In the genomic region with DNA sequence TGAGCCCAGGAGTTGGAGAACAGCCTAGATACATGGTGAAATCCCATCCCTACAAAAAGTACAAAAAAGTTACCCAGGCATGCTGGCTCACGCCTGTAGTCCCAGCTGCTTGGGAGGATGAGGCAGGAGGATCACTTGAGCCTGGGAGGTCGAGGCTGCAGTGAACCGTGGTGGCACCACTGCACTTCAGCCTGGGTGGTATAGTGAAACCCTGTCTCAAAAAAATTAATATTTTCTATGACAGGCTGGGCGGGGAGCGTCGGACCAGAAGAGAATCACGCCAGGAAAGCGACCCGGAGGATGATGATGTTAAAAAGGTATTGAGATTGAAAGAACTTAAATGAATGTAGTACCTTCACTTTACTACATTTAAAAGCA, we compare ENCODE assay signal across 13 cellular contexts. TPM values are rescaled to one million over a fixed set of nuclear protein-coding genes. Genes with fewer than 3 reads are reported as not detected.
DNase-seq lines count a peak whose midpoint lies in the region; ATAC-seq, FAIRE-seq and TF ChIP-seq lines count a peak whose summit lies in the region.
"Had no signal": no experiment of that assay in that cellular context is flagged by ENCODE, and none has a peak within 500 bp of the region (broad histone marks: within the 10 kb centered on the region; RNA-seq: fewer than 3 reads in every experiment).

No MANE protein-coding gene starts in this region.

- H3K4me1 ChIP-seq in CD8-positive, alpha-beta memory T cell (ENCODE audit: insufficient read depth, low read length), result peaks cover 36% of the 10 kb centered on the region
- H3K4me1 ChIP-seq in astrocyte (ENCODE audit: insufficient read depth, low read length), result peaks cover 14% of the 10 kb centered on the region

- peaks cover 50% of the 10 kb centered on the region for H3K36me3 ChIP-seq in CD8-positive, alpha-beta memory T cell (ENCODE audit: insufficient read depth, low read length)
- H3K36me3 ChIP-seq in astrocyte (ENCODE audit: insufficient read depth, low read length), result peaks cover 54% of the 10 kb centered on the region

- no peaks in the 10 kb centered on the region for H3K9me3 ChIP-seq in CD8-positive, alpha-beta memory T cell (ENCODE audit: low read length)
- H3K9me3 ChIP-seq in astrocyte (ENCODE audit: insufficient read depth, low read depth, low read length), result no peaks in the 10 kb centered on the region

- H3K4me1 Mint-ChIP-seq in CD8-positive, alpha-beta memory T cell, result peaks cover 33 to 48% (median 44%) of the 10 kb centered on the region in 3 donors
- peaks cover 7 to 18% (median 13%) of the 10 kb centered on the region in 3 donors for H3K4me1 Mint-ChIP-seq in IgD-negative memory B cell
- peaks cover 13% of the 10 kb centered on the region for H3K4me1 Mint-ChIP-seq in astrocyte (ENCODE audit: low read depth, unreplicated experiment)
- H3K4me1 Mint-ChIP-seq in nephron, result peaks cover 21% of the 10 kb centered on the region

- H3K9me3 Mint-ChIP-seq in CD8-positive, alpha-beta memory T cell, result no peaks in the 10 kb centered on the region
- H3K9me3 Mint-ChIP-seq in IgD-negative memory B cell, result no peaks in the 10 kb centered on the region
- no peaks in the 10 kb centered on the region for H3K9me3 Mint-ChIP-seq in astrocyte (ENCODE audit: unreplicated experiment)
- H3K9me3 Mint-ChIP-seq in nephron, result no peaks in the 10 kb centered on the region

- H3K79me2 ChIP-seq in astrocyte (ENCODE audit: insufficient read depth, low read length), result peaks cover 69% of the 10 kb centered on the region

- no peak overlapping the region for H2AFZ ChIP-seq in astrocyte (ENCODE audit: low read depth, low read length)

- peak overlapping the region; percentile 26 to 86 (median 38) for H3K4me3 Mint-ChIP-seq in CD8-positive, alpha-beta memory T cell
- H3K4me3 Mint-ChIP-seq in IgD-negative memory B cell (peak overlapping the region in 2 of 4 donors; percentile 50 to 51), astrocyte (ENCODE audit: unreplicated experiment) (peak overlapping the region; percentile 99), nephron (peak overlapping the region; percentile 68 to 75 (median 73))

- no peaks in the 10 kb centered on the region for H3K27me3 ChIP-seq in CD8-positive, alpha-beta memory T cell (ENCODE audit: insufficient read depth, low read length, poor library complexity, severe bottlenecking)
- no peaks in the 10 kb centered on the region for H3K27me3 ChIP-seq in astrocyte (ENCODE audit: insufficient read depth, low read length)

- peaks cover 44% of the 10 kb centered on the region for H4K20me1 ChIP-seq in astrocyte (ENCODE audit: insufficient read depth, low read length)

- H3K27ac ChIP-seq in CD8-positive, alpha-beta memory T cell (ENCODE audit: low read depth, low read length), result no peak overlapping the region
- no peak overlapping the region for H3K27ac ChIP-seq in astrocyte (ENCODE audit: low read depth, low read length)

- CTCF ChIA-PET in CD8-positive, alpha-beta memory T cell (lab: Charles Lee), result interaction anchor here (0.6 to 1.3 kb wide), 2 partner anchors 17 to 130 kb away, joined by 3 read pairs; no protein-coding TSS in a partner anchor

- POLR2A ChIA-PET in CD8-positive, alpha-beta memory T cell (lab: Charles Lee), result no interaction called here

- peak overlapping the region; percentile 93 for H3K4me2 ChIP-seq in astrocyte (ENCODE audit: low read length)

- ATAC-seq in HG03565 (IDR thresholded peaks at IDR 0.05; ENCODE audit: unreplicated experiment), result no peak

- no peak for FAIRE-seq in astrocyte (lab: Jason Lieb, UNC)
- FAIRE-seq: frontal cortex, GM12892 had no signal

- DNase-seq in CD8-positive, alpha-beta memory T cell, result no peak
- DNase-seq in astrocyte (ENCODE audit: low read depth) (no peak), dedifferentiated amniotic fluid mesenchymal stem cell (ENCODE audit: extremely low spot score) (no peak), 8988T (no peak)
- DNase-seq: activated gamma-delta T cell treated with Interleukin-2 at 50 U/mL for 16 hours; DMS53; kidney glomerular epithelial cell; stimulated activated CD4-positive, alpha-beta T cell treated with anti-CD3 and anti-CD28 coated beads, Interleukin-15, amount 100 ng/mL, for 24 hours had no signal

- TF ChIP-seq CTCF in astrocyte (IDR thresholded peaks at IDR 0.05; ENCODE audit: insufficient read depth, low read depth, low read length) (no peak), nephron (IDR thresholded peaks at IDR 0.05; ENCODE audit: unreplicated experiment in 3 of 3) (no peak)

- H3K9ac ChIP-seq in astrocyte (ENCODE audit: low read length), result peak overlapping the region; percentile 99

- peak overlapping the region in 6 of 8 donors; percentile 14 to 82 (median 62) for H3K27ac Mint-ChIP-seq in CD8-positive, alpha-beta memory T cell
- H3K27ac Mint-ChIP-seq in IgD-negative memory B cell, result peak overlapping the region in 2 of 3 donors; percentile 23 to 59
- peak overlapping the region; percentile 1 for H3K27ac Mint-ChIP-seq in astrocyte (ENCODE audit: unreplicated experiment)
- peak overlapping the region in 2 of 3 experiments; percentile 17 to 54 for H3K27ac Mint-ChIP-seq in nephron

- no peak overlapping the region for H3K4me3 ChIP-seq in CD8-positive, alpha-beta memory T cell (ENCODE audit: low read length)
- peak overlapping the region; percentile 97 for H3K4me3 ChIP-seq in astrocyte (ENCODE audit: insufficient read depth, low read depth, low read length)

- H3K36me3 Mint-ChIP-seq in CD8-positive, alpha-beta memory T cell, result peaks cover 8 to 46% (median 15%) of the 10 kb centered on the region in 3 donors
- H3K36me3 Mint-ChIP-seq in IgD-negative memory B cell, result peaks cover 2% of the 10 kb centered on the region
- H3K36me3 Mint-ChIP-seq in astrocyte (ENCODE audit: low read depth, unreplicated experiment), result peaks cover 13% of the 10 kb centered on the region
- H3K36me3 Mint-ChIP-seq in nephron (ENCODE audit: low read depth), result peaks cover 31% of the 10 kb centered on the region

- peaks cover 0 to 3% of the 10 kb centered on the region in 2 donors for H3K27me3 Mint-ChIP-seq in CD8-positive, alpha-beta memory T cell
- H3K27me3 Mint-ChIP-seq in IgD-negative memory B cell (no peaks in the 10 kb centered on the region), astrocyte (ENCODE audit: low read depth, unreplicated experiment) (no peaks in the 10 kb centered on the region), nephron (ENCODE audit: low read depth) (no peaks in the 10 kb centered on the region)

RNA-seq across cellular contexts. Expression of gene PNN, which starts 2.1 kb away (rescaled TPM):
- 10 to 100 TPM; 92.5 to 94.0 TPM for total RNA-seq in CD8-positive, alpha-beta memory T cell
- 29.8 TPM for polyA plus RNA-seq in CD8-positive, alpha-beta memory T cell
- polyA plus RNA-seq in IgD-negative memory B cell, result 36.3 TPM
- total RNA-seq in astrocyte, result 67.3 and 78.1 TPM in 2 replicates

RNA-seq across cellular contexts. Expression of gene TRAPPC6B, which starts 7.0 kb away (rescaled TPM):
- 10 to 100 TPM; 25.9 to 28.7 TPM for total RNA-seq in CD8-positive, alpha-beta memory T cell
- 14.4 TPM for polyA plus RNA-seq in CD8-positive, alpha-beta memory T cell
- 13.6 TPM for polyA plus RNA-seq in IgD-negative memory B cell
- total RNA-seq in astrocyte, result 28.9 and 35.2 TPM in 2 replicates

RNA-seq across cellular contexts. Expression of gene MIA2, which starts 56.6 kb away (rescaled TPM):
- 10 to 100 TPM; 19.5 to 21.0 TPM for total RNA-seq in CD8-positive, alpha-beta memory T cell
- 27.8 TPM for polyA plus RNA-seq in CD8-positive, alpha-beta memory T cell
- 24.8 TPM for polyA plus RNA-seq in IgD-negative memory B cell
- 18.2 and 20.7 TPM in 2 replicates for total RNA-seq in astrocyte

Comparison
In these comparisons a context has a peak if more than half of its experiments do, and no peak if none do; other contexts are left out.
1. H3K27ac Mint-ChIP-seq: peak in every context shown above with its lines; median percentile 62 in CD8-positive, alpha-beta memory T cell; 41 in IgD-negative memory B cell; 36 in nephron; 1 in astrocyte.